ENCODE assay signal across 3 cellular contexts in genomic region chr2:19927816-19928215, GRCh38.
TF ChIP-seq lines count a peak whose summit lies in the region.

No MANE protein-coding gene starts in this region.

TF ChIP-seq in HEK293, 187 proteins besides CTCF, POLR2A, EP300 and RAD21:
- TF ChIP-seq SETDB1 (IDR thresholded peaks at IDR 0.05; ENCODE audit: insufficient read length, low read length) = peak; percentile 52

TF ChIP-seq in K562, 482 proteins besides CTCF, POLR2A, EP300 and RAD21:
- peak; percentile 26 to 47; a peak in 2 of 4 replicates for TF ChIP-seq KDM1A (IDR thresholded peaks at IDR 0.05)
- peak; percentile 92 for TF ChIP-seq TRIM28 (IDR thresholded peaks at IDR 0.05)
- TF ChIP-seq ZNF280A (IDR thresholded peaks at IDR 0.05; ENCODE audit: low read depth, partially characterized antibody) = peak; percentile 84
- TF ChIP-seq CBX5 (IDR thresholded peaks at IDR 0.05; ENCODE audit: borderline replicate concordance, low read depth) = peak; percentile 79; the same call in 1 of the 2 replicates
- peak; percentile 51; the same call in 1 of the 2 replicates for TF ChIP-seq CBX1 (IDR thresholded peaks at IDR 0.05; ENCODE audit: low read depth)
- TF ChIP-seq TRIM24 (IDR thresholded peaks at IDR 0.05) = 0 out of 4 replicates have a peak, but pooled peaks of 1 of the 2 experiments have one; percentile 26
- peak in 1 of 2 experiments; percentile 65; a peak in 1 of 3 replicates for TF ChIP-seq CBX3 (IDR thresholded peaks at IDR 0.05; ENCODE audit: borderline replicate concordance in 1 of 2, low read length in 2 of 2)

TF ChIP-seq in HepG2, 621 proteins besides CTCF, POLR2A, EP300 and RAD21:
- TF ChIP-seq TOPORS (CRISPR knock-in tag; IDR thresholded peaks at IDR 0.05) (peak; percentile 75; the same call in 1 of the 2 replicates), ZNF816 (CRISPR knock-in tag; IDR thresholded peaks at IDR 0.05; ENCODE audit: borderline replicate concordance) (peak; percentile 100)
